16 cellular contexts compared by ENCODE assay signal in the genomic region with DNA sequence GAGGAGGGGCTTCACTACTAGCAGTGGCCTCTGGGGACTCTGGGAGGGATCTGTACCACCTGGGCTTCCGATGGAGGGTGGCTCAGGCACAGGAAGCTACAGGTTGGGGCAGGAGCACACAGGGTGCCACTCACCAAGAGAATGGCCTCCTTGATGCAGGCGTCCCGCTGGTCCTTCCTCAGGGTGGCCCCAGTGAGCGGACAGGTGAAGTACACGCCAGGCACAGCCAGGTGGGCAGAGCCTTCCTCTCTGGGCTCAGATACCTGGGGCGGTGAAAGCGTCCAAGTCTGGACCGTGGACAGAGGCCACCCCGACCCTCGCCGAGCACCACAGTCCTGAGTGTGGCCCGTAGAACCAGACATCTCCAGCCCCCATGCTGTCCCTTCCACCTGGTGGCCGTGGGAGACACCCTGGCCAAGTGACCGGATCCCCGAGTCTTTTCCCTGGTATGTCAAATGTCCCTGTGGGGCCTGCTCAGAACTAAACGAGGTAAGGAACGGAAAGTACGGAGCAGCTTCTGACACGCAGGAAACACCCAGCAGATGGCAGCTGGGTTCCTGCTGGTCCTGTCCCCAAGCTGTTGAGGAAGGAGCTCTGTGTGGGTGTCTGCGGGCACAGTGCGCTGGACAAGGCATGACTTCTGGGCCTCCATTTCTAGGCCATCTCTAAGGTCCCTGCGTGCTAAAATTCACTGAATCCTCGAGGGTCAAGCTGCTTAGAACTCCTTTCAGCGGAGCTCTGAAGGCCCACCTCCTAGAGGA.
"Had no signal": no experiment of that assay in that cellular context is flagged by ENCODE, and none has a peak within 500 bp of the region (broad histone marks: within the 10 kb centered on the region; RNA-seq: fewer than 3 reads in every experiment).

No MANE protein-coding gene starts in this region.

- H3K27ac Mint-ChIP-seq: activated naive CD8-positive, alpha-beta T cell treated with anti-CD3 and anti-CD28 coated beads for 36 hours; immature natural killer cell; stimulated activated naive CD8-positive, alpha-beta T cell treated with anti-CD3 and anti-CD28 coated beads, Interleukin-15, Interleukin-2, amounts not matched to agents 100 ng/mL and 50 ng/mL, for 24 hours had no signal

- DNase-seq: activated CD4-positive, alpha-beta T cell treated with anti-CD3 and anti-CD28 coated beads, Interleukin-2, amount 50 U/mL, for 4 hours; activated CD4-positive, CD25-positive, alpha-beta regulatory T cell treated with anti-CD3 and anti-CD28 coated beads, Interleukin-2, amount 50 U/mL, for 72 hours; activated gamma-delta T cell; activated naive CD8-positive, alpha-beta T cell treated with anti-CD3 and anti-CD28 coated beads for 36 hours; activated T-cell treated with anti-CD3 and anti-CD28 coated beads, Interleukin-2, amount 50 U/mL, for 48 hours; anterior cingulate cortex; immature natural killer cell; left cardiac atrium; mammary epithelial cell; naive thymus-derived CD4-positive, alpha-beta T cell; nucleus accumbens; stimulated activated CD4-positive, alpha-beta T cell treated with anti-CD3 and anti-CD28 coated beads, Interleukin-12 subunit alpha, Interleukin-12 subunit beta, amount 100 ng/mL, for 4 hours; T-helper 2 cell had no signal

- H3K4me3 Mint-ChIP-seq: activated naive CD8-positive, alpha-beta T cell treated with anti-CD3 and anti-CD28 coated beads for 36 hours; immature natural killer cell; naive thymus-derived CD4-positive, alpha-beta T cell; stimulated activated naive CD8-positive, alpha-beta T cell treated with anti-CD3 and anti-CD28 coated beads, Interleukin-15, Interleukin-2, amounts not matched to agents 100 ng/mL and 50 ng/mL, for 24 hours had no signal

- H3K9me3 Mint-ChIP-seq: activated naive CD8-positive, alpha-beta T cell treated with anti-CD3 and anti-CD28 coated beads for 36 hours; immature natural killer cell; naive thymus-derived CD4-positive, alpha-beta T cell; stimulated activated naive CD8-positive, alpha-beta T cell treated with anti-CD3 and anti-CD28 coated beads, Interleukin-15, Interleukin-2, amounts not matched to agents 100 ng/mL and 50 ng/mL, for 24 hours had no signal

- H3K27me3 ChIP-seq: upper lobe of left lung had no signal

- H3K4me3 ChIP-seq: prostate gland, upper lobe of left lung had no signal

- H3K9me3 ChIP-seq: prostate gland, upper lobe of left lung had no signal

- ATAC-seq: left cardiac atrium; naive thymus-derived CD4-positive, alpha-beta T cell had no signal

- H3K27me3 Mint-ChIP-seq: activated naive CD8-positive, alpha-beta T cell treated with anti-CD3 and anti-CD28 coated beads for 36 hours; naive thymus-derived CD4-positive, alpha-beta T cell; stimulated activated naive CD8-positive, alpha-beta T cell treated with anti-CD3 and anti-CD28 coated beads, Interleukin-15, Interleukin-2, amounts not matched to agents 100 ng/mL and 50 ng/mL, for 24 hours had no signal

- H3K27ac ChIP-seq: prostate gland, upper lobe of left lung had no signal
